In the genomic region with DNA sequence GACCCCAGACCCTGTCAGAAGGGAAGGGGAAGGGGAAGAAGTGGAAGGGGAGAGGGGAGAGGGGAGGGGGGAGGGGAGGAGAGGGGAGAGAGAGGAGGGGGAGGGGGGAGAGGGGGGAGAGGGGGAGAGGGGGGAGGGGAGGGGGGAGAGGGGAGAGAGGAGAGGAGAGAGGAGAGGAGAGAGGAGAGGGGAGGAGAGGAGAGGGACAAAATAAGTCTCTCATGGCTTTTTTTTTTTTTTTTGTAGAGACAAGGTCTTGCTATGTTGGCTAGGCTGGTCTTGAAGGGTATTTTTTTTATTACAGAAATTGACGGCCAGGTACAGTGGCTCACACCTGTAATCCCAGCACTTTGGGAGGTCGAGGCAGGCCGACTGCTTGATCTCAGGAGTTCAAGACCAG, we compare ENCODE assay signal across 21 cellular contexts. TPM values are rescaled to one million over a fixed set of nuclear protein-coding genes. Genes with fewer than 3 reads are reported as not detected.
A peak's percentile ranks its signal among the peaks of the same experiment; 100 is the strongest.
DNase-seq lines count a peak whose midpoint lies in the region; ATAC-seq, FAIRE-seq and TF ChIP-seq lines count a peak whose summit lies in the region.
"Had no signal": no experiment of that assay in that cellular context is flagged by ENCODE, and none has a peak within 500 bp of the region (broad histone marks: within the 10 kb centered on the region; RNA-seq: fewer than 3 reads in every experiment).

No MANE protein-coding gene starts in this region.

- no peaks in the 10 kb centered on the region for H3K4me1 ChIP-seq in K562 (replicated peaks in 1 of 2; ENCODE audit: control insufficient read depth in 2 of 2, insufficient read depth in 2 of 2, low read length in 2 of 2)
- no peaks in the 10 kb centered on the region for H3K4me1 ChIP-seq in ovary (ENCODE audit: insufficient read depth)
- H3K4me1 ChIP-seq: BE2C, BLaER1 had no signal

- no peaks in the 10 kb centered on the region for H3K9me3 ChIP-seq in K562 (replicated peaks; ENCODE audit: control insufficient read depth, insufficient read depth, low read depth, low read length)
- no peaks in the 10 kb centered on the region for H3K9me3 ChIP-seq in ovary
- H3K9me3 ChIP-seq: BE2C, BLaER1 had no signal

- no peaks in the 10 kb centered on the region for H3K9me1 ChIP-seq in K562 (ENCODE audit: control insufficient read depth, insufficient read depth, low read length)

- in situ Hi-C loops in K562 (cut with MboI), result no loop called here

- H3K4me3 ChIP-seq in K562 (no peak overlapping the region), ovary (no peak overlapping the region)
- H3K4me3 ChIP-seq: BLaER1 had no signal

- H3K27ac ChIP-seq in K562 (ENCODE audit: extremely low read depth, low read depth, low read length) (no peak overlapping the region), ovary (no peak overlapping the region)
- H3K27ac ChIP-seq: BLaER1 had no signal

- no peak overlapping the region for H3K4me3 Mint-ChIP-seq in Calu3 (ENCODE audit: low read depth, unreplicated experiment)
- no peak overlapping the region for H3K4me3 Mint-ChIP-seq in stimulated activated effector memory CD8-positive, alpha-beta T cell treated with anti-CD3 and anti-CD28 coated beads, Interleukin-12 subunit alpha, Interleukin-12 subunit beta, amount 100 ng/mL, for 72 hours
- H3K4me3 Mint-ChIP-seq: CD14-positive monocyte; CD4-positive, alpha-beta memory T cell; CD4-positive, CD25-positive, alpha-beta regulatory T cell; CD8-positive, alpha-beta memory T cell had no signal

- no peaks in the 10 kb centered on the region for H3K27me3 ChIP-seq in K562 (ENCODE audit: control insufficient read depth in 2 of 2, insufficient read depth in 2 of 2, low read length in 2 of 2)
- no peaks in the 10 kb centered on the region for H3K27me3 ChIP-seq in ovary
- H3K27me3 ChIP-seq: BE2C, BLaER1 had no signal

- CTCF ChIA-PET in Calu3 (lab: Charles Lee), result no interaction called here
- CTCF ChIA-PET in K562 (lab: Yijun Ruan, JAX; ENCODE audit: low intra/inter-chr PET ratio), result no interaction called here

- no peak for TF ChIP-seq RAD21 in K562 (CRISPR knock-in tag; conservative IDR thresholded peaks at IDR 0.05 in 1 of 2, IDR thresholded peaks at IDR 0.05 in 1 of 2)

- H3K27me3 Mint-ChIP-seq in Calu3 (ENCODE audit: unreplicated experiment), result no peaks in the 10 kb centered on the region
- H3K27me3 Mint-ChIP-seq: CD4-positive, alpha-beta memory T cell; CD4-positive, CD25-positive, alpha-beta regulatory T cell; CD8-positive, alpha-beta memory T cell had no signal

- H3K9me3 Mint-ChIP-seq in Calu3 (ENCODE audit: low read depth, unreplicated experiment), result no peaks in the 10 kb centered on the region
- H3K9me3 Mint-ChIP-seq in stimulated activated effector memory CD8-positive, alpha-beta T cell treated with anti-CD3 and anti-CD28 coated beads, Interleukin-12 subunit alpha, Interleukin-12 subunit beta, amount 100 ng/mL, for 72 hours, result no peaks in the 10 kb centered on the region
- H3K9me3 Mint-ChIP-seq: CD14-positive monocyte; CD4-positive, alpha-beta memory T cell; CD4-positive, CD25-positive, alpha-beta regulatory T cell; CD8-positive, alpha-beta memory T cell had no signal

- WGBS in K562 (ENCODE audit: insufficient coverage, low coverage, missing lambda C conversion rate), result 100% methylated on average over 2 of the region's 3 CpGs
- 67 to 94% (median 94%) methylated on average over 3 of the region's 3 CpGs for WGBS in ovary, 3 donors

- H3K4me1 Mint-ChIP-seq in Calu3 (ENCODE audit: low read depth, unreplicated experiment), result peaks cover 18% of the 10 kb centered on the region
- H3K4me1 Mint-ChIP-seq in stimulated activated effector memory CD8-positive, alpha-beta T cell treated with anti-CD3 and anti-CD28 coated beads, Interleukin-12 subunit alpha, Interleukin-12 subunit beta, amount 100 ng/mL, for 72 hours, result peaks cover 9% of the 10 kb centered on the region

- no peaks in the 10 kb centered on the region for H4K20me1 ChIP-seq in K562 (replicated peaks; ENCODE audit: control insufficient read depth, insufficient read depth, low read length)

- no peak for FAIRE-seq in K562 (lab: Jason Lieb, UNC)
- FAIRE-seq: D721Med, GM12891, GM19239 had no signal

- POLR2A ChIA-PET in K562 (lab: Yijun Ruan, JAX), result no interaction called here

- peak overlapping the region; percentile 63 for H3K27ac Mint-ChIP-seq in Calu3 (ENCODE audit: unreplicated experiment)
- H3K27ac Mint-ChIP-seq in stimulated activated effector memory CD8-positive, alpha-beta T cell treated with anti-CD3 and anti-CD28 coated beads, Interleukin-12 subunit alpha, Interleukin-12 subunit beta, amount 100 ng/mL, for 72 hours, result peak overlapping the region; percentile 71

- no peak overlapping the region for H3K9ac ChIP-seq in K562 (ENCODE audit: insufficient read depth in 1 of 2, low read depth in 2 of 2, low read length in 2 of 2)
- H3K9ac ChIP-seq: BLaER1 had no signal

- peaks cover 37% of the 10 kb centered on the region for H3K36me3 Mint-ChIP-seq in Calu3 (ENCODE audit: insufficient read depth, unreplicated experiment)
- peaks cover 98% of the 10 kb centered on the region for H3K36me3 Mint-ChIP-seq in stimulated activated effector memory CD8-positive, alpha-beta T cell treated with anti-CD3 and anti-CD28 coated beads, Interleukin-12 subunit alpha, Interleukin-12 subunit beta, amount 100 ng/mL, for 72 hours

- 0 out of 3 replicates have a peak, but pooled peaks cover 2% of the 10 kb centered on the region for H3K79me2 ChIP-seq in K562 (ENCODE audit: control insufficient read depth, insufficient read depth, low read length)

- H3K36me3 ChIP-seq in K562 (ENCODE audit: control insufficient read depth, insufficient read depth, low read length), result peaks cover 79% of the 10 kb centered on the region
- no peaks in the 10 kb centered on the region for H3K36me3 ChIP-seq in ovary

- H3K4me2 ChIP-seq in K562 (ENCODE audit: insufficient read depth, low read length), result no peak overlapping the region
- H3K4me2 ChIP-seq: BLaER1 had no signal

- no peak for TF ChIP-seq POLR2A in K562 (conservative IDR thresholded peaks at IDR 0.05)
- TF ChIP-seq POLR2A in ovary (IDR thresholded peaks at IDR 0.05), result no peak

- intact Hi-C loops in Calu3 (cut with micrococcal nuclease; ENCODE audit: unreplicated experiment) (loop anchor here (5.0 kb wide), 1 partner anchor 41 kb away; no protein-coding TSS in a partner anchor), K562 (cut with micrococcal nuclease) (no loop called here), ovary (cut with DNase I) (no loop called here)

- TF ChIP-seq CTCF in Calu3 (IDR thresholded peaks at IDR 0.05; ENCODE audit: unreplicated experiment) (no peak), K562 (IDR thresholded peaks at IDR 0.05 in 2 of 3, conservative IDR thresholded peaks at IDR 0.05 in 1 of 3; ENCODE audit: insufficient read depth in 2 of 3, low read depth in 1 of 3, low read length in 3 of 3) (no peak), ovary (IDR thresholded peaks at IDR 0.05) (no peak)

- ATAC-seq in K562 (no peak), HG03378 (IDR thresholded peaks at IDR 0.05; ENCODE audit: unreplicated experiment) (no peak)
- no peak for ATAC-seq in stimulated activated effector memory CD8-positive, alpha-beta T cell treated with anti-CD3 and anti-CD28 coated beads, Interleukin-12 subunit alpha, Interleukin-12 subunit beta, amount 100 ng/mL, for 72 hours

- BruUV-seq in Calu3 (replicated peaks; lab: Mats Ljungman, UMichigan) (no TSS peak), K562 (replicated peaks; lab: Mats Ljungman, UMichigan) (no TSS peak)

- DNase-seq in Calu3, result no peak
- no peak for DNase-seq in K562 (ENCODE audit: extremely low read depth in 1 of 4, low spot score in 3 of 4)
- no peak for DNase-seq in stimulated activated effector memory CD8-positive, alpha-beta T cell treated with anti-CD3 and anti-CD28 coated beads, Interleukin-12 subunit alpha, Interleukin-12 subunit beta, amount 100 ng/mL, for 72 hours (ENCODE audit: low spot score in 2 of 2)
- no peak for DNase-seq in OCI-M2 (lab: John Stamatoyannopoulos, UW; ENCODE audit: unreplicated experiment)
- DNase-seq in ovary, result no peak
- DNase-seq: 8988T; ACHN; BE2C; C1 segment of cervical spinal cord; CD4-positive, alpha-beta memory T cell; CD4-positive, CD25-positive, alpha-beta regulatory T cell; CD8-positive, alpha-beta memory T cell; COR-L47; DMS79 treated with DMSO at 0.1 percent for 48 hours; GF-D8 had no signal

- TF ChIP-seq EP300 in K562 (IDR thresholded peaks at IDR 0.05; ENCODE audit: low read length) (no peak), ovary (IDR thresholded peaks at IDR 0.05) (no peak)

- H2AFZ ChIP-seq in K562 (ENCODE audit: low read depth, low read length), result no peak overlapping the region

RNA-seq across cellular contexts. Expression of gene AMFR, which starts 19.4 kb away (rescaled TPM):
- total RNA-seq in Calu3 (2022) (108 and 116 TPM in 2 replicates), K562 (2014; rRNA removed) (99.9 and 121 TPM in 2 replicates), K562 (2014; rRNA removed; fragmentation: Illumina TruSeq; extraction: Trizol) (70.4 and 72.1 TPM in 2 replicates), K562 (2015; rRNA removed; fragmentation: Illumina TruSeq; extraction: Trizol) (57.0 and 61.0 TPM in 2 replicates), K562 (2021) (102 and 113 TPM in 2 replicates), ovary (100 to 1,000 TPM; 103 to 130 (median 116) TPM)
- 260 and 308 TPM in 2 replicates for total RNA-seq in K562 (2011; cell fraction: chromatin; rRNA removed; ENCODE audit: low replicate concordance)
- 392 and 441 TPM in 2 replicates for total RNA-seq in K562 (2011; cell fraction: nucleolus; rRNA removed)
- 458 and 539 TPM in 2 replicates for total RNA-seq in K562 (2011; cell fraction: nucleoplasm; rRNA removed)
- polyA plus RNA-seq in K562 (2011; rRNA removed) (58.4 and 62.2 TPM in 2 replicates), K562 (2014; fragmentation: Illumina TruSeq; extraction: Trizol) (50.6 and 51.7 TPM in 2 replicates), K562 (2014; fragmentation: Nextera tagmentation; extraction: Ambion mirVana) (10 to 100 TPM; 15.6 to 27.3 TPM), K562 (2014; rRNA removed) (43.8 and 50.9 TPM in 2 replicates), ovary (10 to 100 TPM; 94.1 to 97.8 TPM)
- polyA plus RNA-seq in K562 (2011; cell fraction: cytosol; rRNA removed), result 72.0 and 91.3 TPM in 2 replicates
- polyA plus RNA-seq in K562 (2011; cell fraction: nucleus; rRNA removed), result 67.5 and 105 TPM in 2 replicates
- 70.1 and 113 TPM in 2 replicates for polyA plus RNA-seq in K562 (2012)
- polyA minus RNA-seq in K562 (2011; rRNA and poly(A)+ RNA removed), result 122 and 186 TPM in 2 replicates
- 163 and 192 TPM in 2 replicates for polyA minus RNA-seq in K562 (2011; cell fraction: cytosol; rRNA and poly(A)+ RNA removed)
- 84.7 and 112 TPM in 2 replicates for polyA minus RNA-seq in K562 (2011; cell fraction: nucleus; rRNA and poly(A)+ RNA removed)

RNA-seq across cellular contexts. Expression of gene NUDT21, which starts 45.2 kb away (rescaled TPM):
- total RNA-seq in Calu3 (2022) (234 and 266 TPM in 2 replicates), K562 (2014; rRNA removed) (72.5 and 172 TPM in 2 replicates), K562 (2014; rRNA removed; fragmentation: Illumina TruSeq; extraction: Trizol) (123 and 159 TPM in 2 replicates), K562 (2015; rRNA removed; fragmentation: Illumina TruSeq; extraction: Trizol) (102 and 112 TPM in 2 replicates), K562 (2021) (200 and 218 TPM in 2 replicates), ovary (100 to 1,000 TPM in 5 of 7 donors, 10 to 100 TPM in 2; 46.0 to 163 (median 130) TPM)
- 51.6 and 102 TPM in 2 replicates for total RNA-seq in K562 (2011; cell fraction: chromatin; rRNA removed; ENCODE audit: low replicate concordance)
- total RNA-seq in K562 (2011; cell fraction: nucleolus; rRNA removed), result 53.4 and 64.7 TPM in 2 replicates
- 48.0 and 83.7 TPM in 2 replicates for total RNA-seq in K562 (2011; cell fraction: nucleoplasm; rRNA removed)
- polyA plus RNA-seq in K562 (2011; rRNA removed) (142 and 160 TPM in 2 replicates), K562 (2014; fragmentation: Illumina TruSeq; extraction: Trizol) (121 and 146 TPM in 2 replicates), K562 (2014; fragmentation: Nextera tagmentation; extraction: Ambion mirVana) (100 to 1,000 TPM; 109 to 135 TPM), K562 (2014; rRNA removed) (62.4 and 69.4 TPM in 2 replicates), ovary (10 to 100 TPM; 40.8 to 64.7 TPM)
- polyA plus RNA-seq in K562 (2011; cell fraction: cytosol; rRNA removed), result 73.9 and 107 TPM in 2 replicates
- polyA plus RNA-seq in K562 (2011; cell fraction: nucleus; rRNA removed), result 128 and 152 TPM in 2 replicates
- polyA plus RNA-seq in K562 (2012), result 139 and 178 TPM in 2 replicates
- polyA minus RNA-seq in K562 (2011; rRNA and poly(A)+ RNA removed), result 166 and 195 TPM in 2 replicates
- polyA minus RNA-seq in K562 (2011; cell fraction: cytosol; rRNA and poly(A)+ RNA removed), result 80.8 and 83.8 TPM in 2 replicates
- polyA minus RNA-seq in K562 (2011; cell fraction: nucleus; rRNA and poly(A)+ RNA removed), result 64.9 and 78.0 TPM in 2 replicates

RNA-seq across cellular contexts. Expression of gene OGFOD1, which starts 45.4 kb away (rescaled TPM):
- total RNA-seq in Calu3 (2022) (59.6 and 60.6 TPM in 2 replicates), K562 (2014; rRNA removed) (107 and 123 TPM in 2 replicates), K562 (2014; rRNA removed; fragmentation: Illumina TruSeq; extraction: Trizol) (81.7 and 85.8 TPM in 2 replicates), K562 (2015; rRNA removed; fragmentation: Illumina TruSeq; extraction: Trizol) (56.4 and 62.3 TPM in 2 replicates), K562 (2021) (69.5 and 71.1 TPM in 2 replicates), ovary (10 to 100 TPM in 6 of 7 donors, 1 to 10 TPM in 1; 8.1 to 45.2 (median 28.9) TPM)
- total RNA-seq in K562 (2011; cell fraction: chromatin; rRNA removed; ENCODE audit: low replicate concordance), result 58.2 and 95.4 TPM in 2 replicates
- total RNA-seq in K562 (2011; cell fraction: nucleolus; rRNA removed), result 32.0 and 35.3 TPM in 2 replicates
- total RNA-seq in K562 (2011; cell fraction: nucleoplasm; rRNA removed), result 73.5 and 93.4 TPM in 2 replicates
- polyA plus RNA-seq in K562 (2011; rRNA removed) (66.3 and 73.1 TPM in 2 replicates), K562 (2014; fragmentation: Illumina TruSeq; extraction: Trizol) (88.9 and 90.0 TPM in 2 replicates), K562 (2014; fragmentation: Nextera tagmentation; extraction: Ambion mirVana) (100 to 1,000 TPM in 1 of 2 experiments, 10 to 100 TPM in 1; 60.4 to 134 TPM), K562 (2014; rRNA removed) (88.4 and 101 TPM in 2 replicates), ovary (10 to 100 TPM; 12.2 to 36.4 TPM)
- polyA plus RNA-seq in K562 (2011; cell fraction: cytosol; rRNA removed), result 20.5 and 41.8 TPM in 2 replicates
- polyA plus RNA-seq in K562 (2011; cell fraction: nucleus; rRNA removed), result 28.3 and 43.0 TPM in 2 replicates
- polyA plus RNA-seq in K562 (2012), result 73.2 and 85.8 TPM in 2 replicates
- polyA minus RNA-seq in K562 (2011; rRNA and poly(A)+ RNA removed), result 83.7 and 89.0 TPM in 2 replicates
- polyA minus RNA-seq in K562 (2011; cell fraction: cytosol; rRNA and poly(A)+ RNA removed), result 36.7 and 51.5 TPM in 2 replicates
- polyA minus RNA-seq in K562 (2011; cell fraction: nucleus; rRNA and poly(A)+ RNA removed), result 30.0 and 42.9 TPM in 2 replicates
